ENCODE assay signal across 13 cellular contexts in the genomic region with DNA sequence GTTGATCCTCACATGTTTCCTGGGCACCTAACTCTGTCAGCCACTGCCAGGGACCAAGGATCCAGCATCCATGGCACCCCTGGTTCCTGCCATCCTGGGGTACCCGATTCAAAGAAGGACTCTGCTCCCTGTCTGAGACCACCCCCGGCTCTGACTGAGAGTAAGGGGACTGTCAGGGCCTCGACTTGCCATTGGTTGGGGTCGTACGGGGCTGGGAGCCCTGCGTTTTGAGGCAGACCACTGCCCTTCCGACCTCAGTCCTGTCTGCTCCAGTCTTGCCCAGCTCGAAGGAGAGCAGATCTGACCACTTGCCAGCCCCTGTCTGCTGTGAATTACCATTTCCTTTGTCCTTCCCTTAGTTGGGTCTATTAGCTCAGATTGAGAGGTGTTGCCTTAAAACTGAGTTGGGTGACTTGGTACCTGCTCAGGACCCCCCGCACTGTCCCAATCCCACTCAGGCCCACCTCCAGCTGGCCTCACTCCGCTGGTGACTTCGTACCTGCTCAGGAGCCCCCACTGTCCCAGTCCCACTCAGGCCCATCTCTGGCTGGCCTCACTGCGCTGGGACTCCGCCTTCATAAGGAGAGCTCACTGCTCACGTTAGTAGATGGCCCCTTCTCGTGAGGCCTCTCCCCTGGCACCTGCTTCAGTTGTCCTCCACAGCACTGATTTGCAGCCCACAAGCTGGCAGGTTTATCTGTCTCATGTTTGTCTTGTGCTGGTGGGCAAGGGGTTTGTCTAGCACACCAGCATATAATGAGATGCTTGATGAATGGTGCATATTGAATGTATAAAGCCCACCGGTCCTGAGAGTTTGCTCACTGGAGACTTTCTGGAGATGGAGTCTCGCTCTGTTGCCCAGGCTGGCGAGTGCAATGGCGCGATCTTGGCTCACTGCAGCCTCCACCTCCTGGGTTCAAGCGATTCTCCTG. TPM values are rescaled to one million over a fixed set of nuclear protein-coding genes. Genes with fewer than 3 reads are reported as not detected.
DNase-seq lines count a peak whose midpoint lies in the region; ATAC-seq and TF ChIP-seq lines count a peak whose summit lies in the region.
"Had no signal": no experiment of that assay in that cellular context is flagged by ENCODE, and none has a peak within 500 bp of the region (broad histone marks: within the 10 kb centered on the region; RNA-seq: fewer than 3 reads in every experiment).

No MANE protein-coding gene starts in this region.

- TF ChIP-seq CTCF in chondrocyte (IDR thresholded peaks at IDR 0.05) (no peak), osteoblast (IDR thresholded peaks at IDR 0.05; ENCODE audit: extremely low read depth, low read depth, low read length) (no peak), mammary epithelial cell (conservative IDR thresholded peaks at IDR 0.05 in 1 of 2, IDR thresholded peaks at IDR 0.05 in 1 of 2; ENCODE audit: extremely low read depth in 1 of 2, insufficient read depth in 1 of 2, low read depth in 1 of 2, low read length in 2 of 2) (no peak)

- H3K4me1 Mint-ChIP-seq in activated CD4-positive, alpha-beta T cell treated with anti-CD3 and anti-CD28 coated beads, Interleukin-2, amount 10 ng/mL, durations not matched to agents 24 days and 14 days = peaks cover 32% of the 10 kb centered on the region
- peaks cover 60% of the 10 kb centered on the region for H3K4me1 Mint-ChIP-seq in chondrocyte (ENCODE audit: low read depth)

- DNase-seq in activated CD4-positive, alpha-beta T cell treated with anti-CD3 and anti-CD28 coated beads, Interleukin-2, amount 10 ng/mL, durations not matched to agents 24 days and 14 days = no peak
- DNase-seq in activated CD4-positive, alpha-beta T cell treated with anti-CD3 and anti-CD28 coated beads for 1 hour = no peak
- DNase-seq in NT2/D1 (ENCODE audit: low read depth, low spot score) (no peak), chondrocyte (ENCODE audit: low spot score) (no peak), osteoblast (ENCODE audit: insufficient read length, low spot score, missing footprints) (peak; percentile 63), superior temporal gyrus (ENCODE audit: extremely low spot score) (no peak), mammary epithelial cell (no peak)
- DNase-seq: activated CD4-positive, CD25-positive, alpha-beta regulatory T cell treated with anti-CD3 and anti-CD28 coated beads, Interleukin-2, amount 50 U/mL, for 72 hours; amniotic stem cell had no signal

- H3K9me3 ChIP-seq in NT2/D1 (ENCODE audit: insufficient read depth, low read length) (no peaks in the 10 kb centered on the region), osteoblast (ENCODE audit: low read depth, low read length) (no peaks in the 10 kb centered on the region), mammary epithelial cell (replicated peaks; ENCODE audit: insufficient read depth, low read length) (no peaks in the 10 kb centered on the region)
- H3K9me3 ChIP-seq: suprapubic skin had no signal

- in situ Hi-C loops in mammary epithelial cell (cut with MboI; ENCODE audit: low sequenced_read_pairs in 2 of 2) = loop anchor here (10.0 kb wide), 2 partner anchors 85 to 95 kb away; no protein-coding TSS in a partner anchor

- WGBS in mammary epithelial cell (ENCODE audit: low coverage, missing lambda C conversion rate) = 98% methylated on average over 13 of the region's 21 CpGs

- ATAC-seq in HG02610 (IDR thresholded peaks at IDR 0.05; ENCODE audit: unreplicated experiment) = no peak

- H3K27ac Mint-ChIP-seq in activated CD4-positive, alpha-beta T cell treated with anti-CD3 and anti-CD28 coated beads, Interleukin-2, amount 10 ng/mL, durations not matched to agents 24 days and 14 days = peak overlapping the region; percentile 69
- H3K27ac Mint-ChIP-seq in chondrocyte (ENCODE audit: unreplicated experiment) = peak overlapping the region; percentile 32

- H3K9ac ChIP-seq in NT2/D1 (ENCODE audit: insufficient read length, low read depth) (peak overlapping the region; percentile 71), mammary epithelial cell (ENCODE audit: insufficient read depth, low read length) (no peak overlapping the region)

- H3K79me2 ChIP-seq in osteoblast (ENCODE audit: insufficient read depth, low read length) (peaks cover 56% of the 10 kb centered on the region), mammary epithelial cell (ENCODE audit: insufficient read depth, low read length) (peaks cover 50% of the 10 kb centered on the region)

- H3K27me3 Mint-ChIP-seq in activated CD4-positive, alpha-beta T cell treated with anti-CD3 and anti-CD28 coated beads, Interleukin-2, amount 10 ng/mL, durations not matched to agents 24 days and 14 days = no peaks in the 10 kb centered on the region
- no peaks in the 10 kb centered on the region for H3K27me3 Mint-ChIP-seq in chondrocyte (ENCODE audit: low read depth)

- BruUV-seq in mammary epithelial cell (replicated peaks; lab: Mats Ljungman, UMichigan) = no TSS peak

- intact Hi-C loops in activated CD4-positive, alpha-beta T cell treated with anti-CD3 and anti-CD28 coated beads, Interleukin-2, amount 10 ng/mL, durations not matched to agents 24 days and 14 days (cut with micrococcal nuclease) = loop anchor here (5.0 kb wide), 1 partner anchor 208 kb away; the partner anchor contains the start of gene FIZ1
- intact Hi-C loops in mammary epithelial cell (cut with micrococcal nuclease) = no loop called here

- dilution Hi-C loops in mammary epithelial cell (cut with HindIII; ENCODE audit: low sequenced_read_pairs) = loop anchor here (5.0 kb wide), 2 partner anchors 42 to 92 kb away; no protein-coding TSS in a partner anchor

- H3K27ac ChIP-seq in osteoblast (ENCODE audit: low read depth, low read length) (peak overlapping the region; percentile 33), mammary epithelial cell (ENCODE audit: insufficient read depth, low read depth, low read length) (no peak overlapping the region)
- H3K27ac ChIP-seq: suprapubic skin had no signal

- H3K4me3 ChIP-seq in NT2/D1 (ENCODE audit: insufficient read length, low read depth) = peak overlapping the region; percentile 6
- H3K4me3 ChIP-seq in osteoblast (ENCODE audit: insufficient read depth, low read length) = no peak overlapping the region
- no peak overlapping the region for H3K4me3 ChIP-seq in mammary epithelial cell (replicated peaks in 1 of 3; ENCODE audit: insufficient read depth in 1 of 3, low read depth in 2 of 3, low read length in 3 of 3)
- H3K4me3 ChIP-seq: lung, suprapubic skin had no signal

- H3K36me3 Mint-ChIP-seq in activated CD4-positive, alpha-beta T cell treated with anti-CD3 and anti-CD28 coated beads, Interleukin-2, amount 10 ng/mL, durations not matched to agents 24 days and 14 days (ENCODE audit: low read depth) = peaks cover 60% of the 10 kb centered on the region
- peaks cover 21% of the 10 kb centered on the region for H3K36me3 Mint-ChIP-seq in chondrocyte (ENCODE audit: low read depth)

- no peaks in the 10 kb centered on the region for H3K9me3 Mint-ChIP-seq in activated CD4-positive, alpha-beta T cell treated with anti-CD3 and anti-CD28 coated beads, Interleukin-2, amount 10 ng/mL, durations not matched to agents 24 days and 14 days
- H3K9me3 Mint-ChIP-seq in chondrocyte (ENCODE audit: low read depth) = no peaks in the 10 kb centered on the region

- H3K4me1 ChIP-seq in NT2/D1 (ENCODE audit: insufficient read depth, insufficient read length) (peaks cover 41% of the 10 kb centered on the region), osteoblast (ENCODE audit: insufficient read depth, low read length) (peaks cover 28% of the 10 kb centered on the region), mammary epithelial cell (ENCODE audit: insufficient read depth, low read length) (peaks cover 20% of the 10 kb centered on the region)

- CTCF ChIA-PET in mammary epithelial cell (lab: Charles Lee; ENCODE audit: low non-redundant PET) = no interaction called here

- peaks cover 56% of the 10 kb centered on the region for H3K36me3 ChIP-seq in NT2/D1 (ENCODE audit: insufficient read depth, insufficient read length, low read length)
- peaks cover 55% of the 10 kb centered on the region for H3K36me3 ChIP-seq in osteoblast (ENCODE audit: insufficient read depth, low read length)
- peaks cover 16% of the 10 kb centered on the region for H3K36me3 ChIP-seq in mammary epithelial cell (ENCODE audit: insufficient read depth, low read length)

- H3K27me3 ChIP-seq in NT2/D1 (ENCODE audit: insufficient read depth, insufficient read length) = no peaks in the 10 kb centered on the region
- no peaks in the 10 kb centered on the region for H3K27me3 ChIP-seq in osteoblast (ENCODE audit: insufficient read depth, low read length)
- no peaks in the 10 kb centered on the region for H3K27me3 ChIP-seq in mammary epithelial cell (ENCODE audit: insufficient read depth, low read length)
- H3K27me3 ChIP-seq: suprapubic skin had no signal

- H2AFZ ChIP-seq in osteoblast (ENCODE audit: low read length) = no peak overlapping the region
- H2AFZ ChIP-seq in mammary epithelial cell (ENCODE audit: low read depth, low read length) = no peak overlapping the region

- peak overlapping the region; percentile 97 for H3K4me2 ChIP-seq in osteoblast (ENCODE audit: insufficient read depth, low read length)
- H3K4me2 ChIP-seq in mammary epithelial cell (ENCODE audit: insufficient read depth, low read depth, low read length) = no peak overlapping the region

- H4K20me1 ChIP-seq in osteoblast (ENCODE audit: insufficient read depth, low read length) (peaks cover 64% of the 10 kb centered on the region), mammary epithelial cell (ENCODE audit: insufficient read depth, low read length) (peaks cover 7% of the 10 kb centered on the region)

- H3K4me3 Mint-ChIP-seq in activated CD4-positive, alpha-beta T cell treated with anti-CD3 and anti-CD28 coated beads, Interleukin-2, amount 10 ng/mL, durations not matched to agents 24 days and 14 days = peak overlapping the region; percentile 37
- H3K4me3 Mint-ChIP-seq in chondrocyte (ENCODE audit: unreplicated experiment) = peak overlapping the region; percentile 36

RNA-seq across cellular contexts. Expression of gene RPL28, which starts 3.9 kb away (rescaled TPM):
- 1,992 and 2,022 TPM in 2 replicates for total RNA-seq in activated CD4-positive, alpha-beta T cell treated with anti-CD3 and anti-CD28 coated beads, Interleukin-2, amount 10 ng/mL, durations not matched to agents 24 days and 14 days
- total RNA-seq in chondrocyte (1,343 to 1,376 TPM (median 1,346 TPM) in 3 replicates), osteoblast (223 and 310 TPM in 2 replicates), mammary epithelial cell (1,000 to 10,000 TPM in 1 of 2 donors, 100 to 1,000 TPM in 1; 279 to 1,713 TPM)
- 1,043 TPM for polyA plus RNA-seq in mammary epithelial cell
- 571 TPM for polyA minus RNA-seq in mammary epithelial cell

RNA-seq across cellular contexts. Expression of gene TMEM238, which starts 5.6 kb away (rescaled TPM):
- 9.7 and 11.3 TPM in 2 replicates for total RNA-seq in activated CD4-positive, alpha-beta T cell treated with anti-CD3 and anti-CD28 coated beads, Interleukin-2, amount 10 ng/mL, durations not matched to agents 24 days and 14 days
- total RNA-seq in chondrocyte (0.59 to 1.0 TPM (median 0.85 TPM) in 3 replicates), osteoblast (0.29 TPM in 1 of 2 replicates, not detected in the other), mammary epithelial cell (10 to 100 TPM in 1 of 2 donors, 1 to 10 TPM in 1; 7.2 to 13.6 TPM)
- polyA plus RNA-seq in mammary epithelial cell = 1.7 TPM
- 0.47 TPM for polyA minus RNA-seq in mammary epithelial cell
- total RNA-seq: RPMI7951 had no signal

RNA-seq across cellular contexts. Expression of gene TMEM190, which starts 13.0 kb away (rescaled TPM):
- total RNA-seq in activated CD4-positive, alpha-beta T cell treated with anti-CD3 and anti-CD28 coated beads, Interleukin-2, amount 10 ng/mL, durations not matched to agents 24 days and 14 days = not detected in 2 replicates
- 0.52 to 1.0 TPM in 2 of 3 replicates, not detected in the other for total RNA-seq in chondrocyte
- total RNA-seq in osteoblast = not detected in 2 replicates
- total RNA-seq in mammary epithelial cell = under 1 TPM in 1 of 2 donors, not detected in 1; 0.75 TPM
- polyA plus RNA-seq in mammary epithelial cell = not detected
- polyA minus RNA-seq in mammary epithelial cell = not detected
- total RNA-seq: RPMI7951, suprapubic skin had no signal

RNA-seq across cellular contexts. Expression of gene UBE2S, which starts 17.9 kb away (rescaled TPM):
- total RNA-seq in activated CD4-positive, alpha-beta T cell treated with anti-CD3 and anti-CD28 coated beads, Interleukin-2, amount 10 ng/mL, durations not matched to agents 24 days and 14 days = 227 and 248 TPM in 2 replicates
- 60.0 to 79.7 TPM (median 78.6 TPM) in 3 replicates for total RNA-seq in chondrocyte
- total RNA-seq in osteoblast = 37.3 and 66.9 TPM in 2 replicates
- 100 to 1,000 TPM in 1 of 2 donors, 10 to 100 TPM in 1; 40.0 to 204 TPM for total RNA-seq in mammary epithelial cell
- polyA plus RNA-seq in mammary epithelial cell = 108 TPM
- 113 TPM for polyA minus RNA-seq in mammary epithelial cell

RNA-seq across cellular contexts. Expression of gene IL11, which starts 19.4 kb away (rescaled TPM):
- 0.21 TPM in 1 of 2 replicates, not detected in the other for total RNA-seq in activated CD4-positive, alpha-beta T cell treated with anti-CD3 and anti-CD28 coated beads, Interleukin-2, amount 10 ng/mL, durations not matched to agents 24 days and 14 days
- total RNA-seq in chondrocyte (2.8 to 3.7 TPM (median 3.1 TPM) in 3 replicates), osteoblast (0.36 and 1.2 TPM in 2 replicates), mammary epithelial cell (1 to 10 TPM; 1.3 to 2.5 TPM)
- polyA plus RNA-seq in mammary epithelial cell = 1.2 TPM
- polyA minus RNA-seq in mammary epithelial cell = 0.88 TPM
